18 cellular contexts compared by ENCODE assay signal in the genomic region with DNA sequence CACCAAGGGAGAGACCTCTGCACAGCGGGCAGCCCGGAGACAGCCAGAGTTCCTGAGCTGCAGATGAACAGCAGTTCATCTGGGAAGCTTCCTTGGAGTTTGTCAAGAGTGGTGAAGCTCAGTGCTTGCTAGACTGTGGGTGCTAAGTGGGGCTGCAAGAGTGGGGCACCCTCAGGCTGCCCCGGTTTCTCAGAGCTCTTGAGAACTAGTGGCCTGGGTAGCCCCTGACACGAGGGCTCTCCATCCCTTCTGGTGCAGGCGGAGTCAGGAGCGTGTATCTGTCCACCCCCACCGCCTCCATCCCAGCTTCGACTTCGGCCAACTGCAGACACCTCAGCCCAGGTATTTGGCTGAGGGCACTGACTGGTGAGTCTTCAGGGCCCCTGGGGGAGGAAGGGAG.
A peak's percentile ranks its signal among the peaks of the same experiment; 100 is the strongest.
DNase-seq lines count a peak whose midpoint lies in the region; FAIRE-seq and TF ChIP-seq lines count a peak whose summit lies in the region.
"Had no signal": no experiment of that assay in that cellular context is flagged by ENCODE, and none has a peak within 500 bp of the region (broad histone marks: within the 10 kb centered on the region; RNA-seq: fewer than 3 reads in every experiment).

No MANE protein-coding gene starts in this region.

- H2BK120ac ChIP-seq in H1 (replicated peaks; ENCODE audit: low read depth, low read length): no peak overlapping the region

- no peak overlapping the region for H2BK5ac ChIP-seq in H1 (ENCODE audit: low read depth, low read length)

- H3K36me3 ChIP-seq in right atrium auricular region (no peaks in the 10 kb centered on the region), H1 (ENCODE audit: control insufficient read depth in 2 of 4, insufficient read depth in 4 of 4, low read length in 3 of 4) (no peaks in the 10 kb centered on the region)
- H3K36me3 ChIP-seq: HAP-1 had no signal

- H3K4ac ChIP-seq in H1 (replicated peaks; ENCODE audit: insufficient read length, low read depth, low read length): no peak overlapping the region

- H3K14ac ChIP-seq in H1 (ENCODE audit: insufficient read length): no peak overlapping the region

- H2BK20ac ChIP-seq in H1 (ENCODE audit: low read length): no peak overlapping the region

- CTCF ChIA-PET in H1 (lab: Charles Lee; ENCODE audit: partially characterized antibody): interaction anchor here (0.7 to 4.3 kb wide), 6 partner anchors 14 to 189 kb away, joined by 3 to 33 read pairs (median 3); no protein-coding TSS in a partner anchor

- no peaks in the 10 kb centered on the region for H3K9me3 ChIP-seq in right atrium auricular region
- no peaks in the 10 kb centered on the region for H3K9me3 ChIP-seq in H1 (ENCODE audit: insufficient read depth in 2 of 2, low read depth in 1 of 2, low read length in 1 of 2)
- H3K9me3 ChIP-seq: HAP-1 had no signal

- TF ChIP-seq RAD21 in H1 (IDR thresholded peaks at IDR 0.05 in 1 of 2, conservative IDR thresholded peaks at IDR 0.05 in 1 of 2; ENCODE audit: low read depth in 2 of 2, low read length in 2 of 2): no peak

- H3K4me3 ChIP-seq in right atrium auricular region (no peak overlapping the region), H1 (ENCODE audit: extremely low read depth in 1 of 4, insufficient read depth in 2 of 4, low read depth in 3 of 4, low read length in 4 of 4) (no peak overlapping the region)
- H3K4me3 ChIP-seq: GM23248, HAP-1 had no signal

- intact Hi-C loops in cardiac septum (cut with DNase I): no loop called here
- intact Hi-C loops in posterior vena cava (cut with DNase I): no loop called here

- no peak for TF ChIP-seq POLR2A in H1 (IDR thresholded peaks at IDR 0.05; ENCODE audit: control extremely low read depth in 1 of 2, low read depth in 2 of 2, low read length in 2 of 2)

- no peak for TF ChIP-seq CTCF in right atrium auricular region (IDR thresholded peaks at IDR 0.05)
- no peak for TF ChIP-seq CTCF in H1 (IDR thresholded peaks at IDR 0.05; ENCODE audit: control extremely low read depth in 1 of 3, insufficient read depth in 1 of 3, low read depth in 1 of 3, low read length in 3 of 3)

- no peak overlapping the region for H3K23ac ChIP-seq in H1 (ENCODE audit: insufficient read length)

- DNase-seq in right atrium auricular region (ENCODE audit: low spot score) (peak; percentile 53), cardiac septum (ENCODE audit: low spot score) (no peak), H1 (ENCODE audit: low read depth in 1 of 2, low spot score in 2 of 2) (no peak), posterior vena cava (ENCODE audit: low spot score) (peak; percentile 61), NCI-H1930 (lab: John Stamatoyannopoulos, UW) (no peak), NAMALWA (ENCODE audit: low spot score) (no peak)
- DNase-seq in effector CD8-positive, alpha-beta T cell (lab: John Stamatoyannopoulos, UW): no peak
- DNase-seq: C1 segment of cervical spinal cord; Calu3; CD4-positive, alpha-beta memory T cell; COR-L47; DMS153; DND-41; GM23248; HFFc6 had no signal

- H2AFZ ChIP-seq in H1 (ENCODE audit: low read length): no peak overlapping the region
- H2AFZ ChIP-seq: GM23248 had no signal

- peak overlapping the region; percentile 41; the same call in 1 of the 2 replicates for H2BK12ac ChIP-seq in H1 (ENCODE audit: low read depth, low read length)

- TF ChIP-seq EP300 in H1 (IDR thresholded peaks at IDR 0.05; ENCODE audit: borderline replicate concordance in 1 of 2, low read depth in 2 of 2, low read length in 2 of 2): no peak

- H3K18ac ChIP-seq in H1 (ENCODE audit: extremely low read depth, low read length): no peak overlapping the region

- H3K23me2 ChIP-seq in H1 (ENCODE audit: low read depth, low read length): peaks cover 2% of the 10 kb centered on the region; the same call in 1 of the 2 replicates

- no peak overlapping the region for H4K8ac ChIP-seq in H1 (ENCODE audit: extremely low read depth, insufficient read depth, low read length)

- no peaks in the 10 kb centered on the region for H3K79me2 ChIP-seq in H1 (ENCODE audit: control insufficient read depth in 1 of 2, insufficient read depth in 2 of 2, low read length in 2 of 2)

- no peak overlapping the region for H3K27ac ChIP-seq in right atrium auricular region
- H3K27ac ChIP-seq in H1 (ENCODE audit: low read depth, low read length): no peak overlapping the region
- H3K27ac ChIP-seq: GM23248 had no signal

- no peak overlapping the region for H2AK5ac ChIP-seq in H1 (ENCODE audit: low read depth, low read length)

- POLR2A ChIA-PET in H1 (lab: Charles Lee; ENCODE audit: partially characterized antibody): interaction anchor here (1.4 kb wide), 1 partner anchor 11 kb away, joined by 5 read pairs; no protein-coding TSS in a partner anchor

- no peak overlapping the region for H4K5ac ChIP-seq in H1 (ENCODE audit: insufficient read length, low read depth, low read length)

- WGBS in H1 (ENCODE audit: extremely low coverage in 1 of 2, insufficient coverage in 1 of 2, insufficient read length in 1 of 2, insufficient replicate concordance in 2 of 2, low coverage in 1 of 2, low lambda C conversion rate in 2 of 2, missing lambda C conversion rate in 1 of 2), 2 experiments: 83% methylated on average over 9 of the region's 9 CpGs; no CpG with 5 or more reads in 1 of the 2 experiments

- no peaks in the 10 kb centered on the region for H3K79me1 ChIP-seq in H1 (ENCODE audit: low read depth, low read length)

- H3K4me1 ChIP-seq in right atrium auricular region (no peaks in the 10 kb centered on the region), H1 (replicated peaks in 1 of 4; ENCODE audit: control insufficient read depth in 3 of 4, insufficient read depth in 4 of 4, low read length in 3 of 4) (peaks cover 0 to 17% (median 9%) of the 10 kb centered on the region in 4 experiments; a peak in 6 of 7 replicates)
- H3K4me1 ChIP-seq: HAP-1 had no signal

- H3K27me3 ChIP-seq in right atrium auricular region (no peaks in the 10 kb centered on the region), H1 (replicated peaks in 1 of 4; ENCODE audit: control insufficient read depth in 3 of 4, extremely low read depth in 1 of 4, insufficient read depth in 3 of 4, low read length in 3 of 4) (no peaks in the 10 kb centered on the region)

- no peak for FAIRE-seq in H1 (lab: Jason Lieb, UNC)
- FAIRE-seq: G401.6, GM12892 had no signal

- no peak overlapping the region for H3K9ac ChIP-seq in H1 (replicated peaks in 1 of 4; ENCODE audit: extremely low read depth in 1 of 4, low read depth in 3 of 4, low read length in 3 of 4)
- H3K9ac ChIP-seq: GM23248 had no signal

- no peak overlapping the region for H3K56ac ChIP-seq in H1 (replicated peaks; ENCODE audit: insufficient read length, low read depth, low read length)

- H3K4me2 ChIP-seq in H1 (ENCODE audit: insufficient read depth in 1 of 2, low read depth in 2 of 2, low read length in 2 of 2): no peak overlapping the region

- no peaks in the 10 kb centered on the region for H4K20me1 ChIP-seq in H1 (replicated peaks in 1 of 2; ENCODE audit: control insufficient read depth in 1 of 2, insufficient read depth in 2 of 2, low read length in 2 of 2)

- H4K91ac ChIP-seq in H1 (replicated peaks; ENCODE audit: insufficient read length, low read length): no peak overlapping the region

- H2BK15ac ChIP-seq in H1 (ENCODE audit: low read length): no peak overlapping the region

TF ChIP-seq in H1, 55 proteins besides CTCF, POLR2A, EP300 and RAD21:
- TF ChIP-seq ASH2L (IDR thresholded peaks at IDR 0.05; ENCODE audit: low read length): no peak
- TF ChIP-seq SIRT6 (IDR thresholded peaks at IDR 0.05; ENCODE audit: low read length): no peak
- TF ChIP-seq NRF1 (IDR thresholded peaks at IDR 0.05; ENCODE audit: low read depth, low read length): no peak
- no peak for TF ChIP-seq RNF2 (IDR thresholded peaks at IDR 0.05; ENCODE audit: borderline replicate concordance, low read depth, low read length, missing control alignments, poor library complexity, severe bottlenecking)
- TF ChIP-seq, protein P1, sequence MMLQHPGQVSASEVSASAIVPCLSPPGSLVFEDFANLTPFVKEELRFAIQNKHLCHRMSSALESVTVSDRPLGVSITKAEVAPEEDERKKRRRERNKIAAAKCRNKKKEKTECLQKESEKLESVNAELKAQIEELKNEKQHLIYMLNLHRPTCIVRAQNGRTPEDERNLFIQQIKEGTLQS (IDR thresholded peaks at IDR 0.05; ENCODE audit: insufficient read depth, low read depth, low read length): no peak
- TF ChIP-seq EGR1 (IDR thresholded peaks at IDR 0.05; ENCODE audit: borderline replicate concordance, low read depth, low read length): no peak
- TF ChIP-seq NANOG (IDR thresholded peaks at IDR 0.05; ENCODE audit: insufficient read depth, low read depth, low read length, poor library complexity, severe bottlenecking): no peak
- no peak for TF ChIP-seq BCL11A (IDR thresholded peaks at IDR 0.05; ENCODE audit: low read depth in 2 of 2, low read length in 2 of 2)
- TF ChIP-seq ZNF274 (IDR thresholded peaks at IDR 0.05; ENCODE audit: borderline replicate concordance, extremely low read depth, low read length): no peak
- TF ChIP-seq KDM1A (IDR thresholded peaks at IDR 0.05; ENCODE audit: borderline replicate concordance, low read length): no peak
- no peak for TF ChIP-seq TCF12 (IDR thresholded peaks at IDR 0.05; ENCODE audit: low read depth, low read length)
- no peak for TF ChIP-seq TAF7 (optimal IDR thresholded peaks at IDR 0.05; ENCODE audit: borderline replicate concordance, low read depth, low read length)
- no peak for TF ChIP-seq CBX5 (IDR thresholded peaks at IDR 0.05; ENCODE audit: low read depth, low read length)
- no peak for TF ChIP-seq CREB1 (IDR thresholded peaks at IDR 0.05)
- no peak for TF ChIP-seq SRF (IDR thresholded peaks at IDR 0.05; ENCODE audit: low read depth, low read length)
- no peak for TF ChIP-seq JUN (IDR thresholded peaks at IDR 0.05; ENCODE audit: low read depth, low read length)
- no peak for TF ChIP-seq TEAD4 (IDR thresholded peaks at IDR 0.05; ENCODE audit: low read depth, low read length)

Comparison
In these comparisons a context has a peak if more than half of its experiments do, and no peak if none do; other contexts are left out.
1. DNase-seq: peak in right atrium auricular region (single experiment) and posterior vena cava (single experiment); none in cardiac septum (single experiment), H1 (0 of 2), NCI-H1930 (0 of 2), effector CD8-positive, alpha-beta T cell (single experiment) and NAMALWA (single experiment).